ENCODE assay signal across 12 cellular contexts in genomic region chr1:67750690-67751052, GRCh38.
DNase-seq lines count a peak whose midpoint lies in the region; ATAC-seq, FAIRE-seq and TF ChIP-seq lines count a peak whose summit lies in the region.
"Had no signal": no experiment of that assay in that cellular context is flagged by ENCODE, and none has a peak within 500 bp of the region (broad histone marks: within the 10 kb centered on the region; RNA-seq: fewer than 3 reads in every experiment).

No MANE protein-coding gene starts in this region.

- H3K4me2 ChIP-seq in astrocyte (ENCODE audit: low read length): peak overlapping the region; percentile 78
- H3K4me2 ChIP-seq in HepG2 (ENCODE audit: low read depth, low read length): no peak overlapping the region

- POLR2A ChIA-PET in HepG2 (lab: Yijun Ruan, JAX): interaction anchor here (1.5 kb wide), 1 partner anchor 64 kb away, joined by 4 read pairs; no protein-coding TSS in a partner anchor

- no peak for TF ChIP-seq RAD21 in HepG2 (CRISPR knock-in tag; IDR thresholded peaks at IDR 0.05)

- H3K79me2 ChIP-seq in astrocyte (ENCODE audit: insufficient read depth, low read length): peaks cover 76% of the 10 kb centered on the region
- no peaks in the 10 kb centered on the region for H3K79me2 ChIP-seq in HepG2 (ENCODE audit: insufficient read depth, low read length)

- TF ChIP-seq EP300 in HepG2 (IDR thresholded peaks at IDR 0.05; ENCODE audit: low read depth in 2 of 2, low read length in 2 of 2): no peak
- TF ChIP-seq EP300 in HepG2 (CRISPR knock-in tag; IDR thresholded peaks at IDR 0.05; ENCODE audit: borderline replicate concordance): no peak

- H3K27me3 Mint-ChIP-seq in astrocyte (ENCODE audit: low read depth, unreplicated experiment): no peaks in the 10 kb centered on the region
- H3K27me3 Mint-ChIP-seq in stimulated activated naive B cell treated with anti-CD40 and anti-IgM and Interleukin-4, amounts not matched to agents 10 μg/mL and 1 μg/mL and 100 μg/mL, for 72 hours: peaks cover 0 to 5% of the 10 kb centered on the region in 2 donors

- H4K20me1 ChIP-seq in astrocyte (ENCODE audit: insufficient read depth, low read length) (no peaks in the 10 kb centered on the region), HepG2 (ENCODE audit: insufficient read depth, low read length) (no peaks in the 10 kb centered on the region)

- H3K9ac ChIP-seq in HUES6 (ENCODE audit: low read length): peak overlapping the region; percentile 69
- peak overlapping the region; percentile 70 for H3K9ac ChIP-seq in astrocyte (ENCODE audit: low read length)
- no peak overlapping the region for H3K9ac ChIP-seq in HepG2 (ENCODE audit: insufficient read depth, low read depth, low read length)

- H3K36me3 Mint-ChIP-seq in astrocyte (ENCODE audit: low read depth, unreplicated experiment): peaks cover 8% of the 10 kb centered on the region
- no peaks in the 10 kb centered on the region for H3K36me3 Mint-ChIP-seq in stimulated activated naive B cell treated with anti-CD40 and anti-IgM and Interleukin-4, amounts not matched to agents 10 μg/mL and 1 μg/mL and 100 μg/mL, for 72 hours

- DNase-seq in astrocyte (ENCODE audit: low read depth): no peak
- no peak for DNase-seq in HepG2 (ENCODE audit: low spot score)
- DNase-seq in testis: no peak
- no peak for DNase-seq in hepatic stellate cell (ENCODE audit: low spot score)
- no peak for DNase-seq in stimulated activated naive B cell treated with anti-CD40 and anti-IgM and Interleukin-4, amounts not matched to agents 10 μg/mL and 1 μg/mL and 100 μg/mL, for 72 hours
- DNase-seq: CD4-positive, alpha-beta T cell; GOT3; KBM-7; NCI-H2081 treated with DMSO at 0.1 percent for 48 hours had no signal

- TF ChIP-seq POLR2A in HepG2 (IDR thresholded peaks at IDR 0.05; ENCODE audit: insufficient read depth in 1 of 2, low read depth in 2 of 2, low read length in 2 of 2) (no peak), testis (IDR thresholded peaks at IDR 0.05) (no peak)

- peak overlapping the region; percentile 98 for H3K27ac Mint-ChIP-seq in astrocyte (ENCODE audit: unreplicated experiment)
- H3K27ac Mint-ChIP-seq in stimulated activated naive B cell treated with anti-CD40 and anti-IgM and Interleukin-4, amounts not matched to agents 10 μg/mL and 1 μg/mL and 100 μg/mL, for 72 hours: no peak overlapping the region
- H3K27ac Mint-ChIP-seq: CD4-positive, alpha-beta T cell had no signal

- peak overlapping the region; percentile 82 for H3K27ac ChIP-seq in HUES6 (ENCODE audit: low read depth, low read length)
- H3K27ac ChIP-seq in astrocyte (ENCODE audit: low read depth, low read length): peak overlapping the region; percentile 90
- H3K27ac ChIP-seq in HepG2 (ENCODE audit: extremely low read length, insufficient read depth, low read length): no peak overlapping the region
- H3K27ac ChIP-seq in testis: peak overlapping the region; percentile 40 to 81

- H3K4me3 Mint-ChIP-seq in astrocyte (ENCODE audit: unreplicated experiment): no peak overlapping the region
- H3K4me3 Mint-ChIP-seq in stimulated activated naive B cell treated with anti-CD40 and anti-IgM and Interleukin-4, amounts not matched to agents 10 μg/mL and 1 μg/mL and 100 μg/mL, for 72 hours: no peak overlapping the region
- H3K4me3 Mint-ChIP-seq: CD4-positive, alpha-beta T cell had no signal

- H2AFZ ChIP-seq in astrocyte (ENCODE audit: low read depth, low read length): no peak overlapping the region
- no peak overlapping the region for H2AFZ ChIP-seq in HepG2 (ENCODE audit: low read length)

- H3K27me3 ChIP-seq in HUES6 (ENCODE audit: control insufficient read depth, insufficient read depth, low read length): no peaks in the 10 kb centered on the region
- no peaks in the 10 kb centered on the region for H3K27me3 ChIP-seq in astrocyte (ENCODE audit: insufficient read depth, low read length)
- no peaks in the 10 kb centered on the region for H3K27me3 ChIP-seq in HepG2 (ENCODE audit: control insufficient read depth in 1 of 2, insufficient read depth in 2 of 2, low read length in 2 of 2)
- H3K27me3 ChIP-seq in testis: no peaks in the 10 kb centered on the region

- no peaks in the 10 kb centered on the region for H3K9me3 ChIP-seq in HUES6 (ENCODE audit: control insufficient read depth, insufficient read depth, low read depth, low read length)
- no peaks in the 10 kb centered on the region for H3K9me3 ChIP-seq in astrocyte (ENCODE audit: insufficient read depth, low read depth, low read length)
- H3K9me3 ChIP-seq in HepG2 (ENCODE audit: low read length): no peaks in the 10 kb centered on the region
- H3K9me3 ChIP-seq in testis: no peaks in the 10 kb centered on the region

- H3K4me1 ChIP-seq in HUES6 (ENCODE audit: control insufficient read depth, insufficient read depth, low read length) (peaks cover 61% of the 10 kb centered on the region), astrocyte (ENCODE audit: insufficient read depth, low read length) (peaks cover 61% of the 10 kb centered on the region), HepG2 (ENCODE audit: insufficient read depth, low read length) (peaks cover 78% of the 10 kb centered on the region), testis (peaks cover 35% of the 10 kb centered on the region)

- intact Hi-C loops in HepG2 (cut with micrococcal nuclease; ENCODE audit: unreplicated experiment) (no loop called here), testis (cut with DNase I; ENCODE audit: low total_unique reads) (no loop called here)

- H3K36me3 ChIP-seq in HUES6 (ENCODE audit: control insufficient read depth, insufficient read depth, low read length) (no peaks in the 10 kb centered on the region), astrocyte (ENCODE audit: insufficient read depth, low read length) (no peaks in the 10 kb centered on the region), HepG2 (replicated peaks in 1 of 2; ENCODE audit: control insufficient read depth in 1 of 2, insufficient read depth in 2 of 2, low read length in 2 of 2) (no peaks in the 10 kb centered on the region), testis (ENCODE audit: low read depth, missing control alignments) (no peaks in the 10 kb centered on the region)

- ATAC-seq in HepG2 (no peak), HG02870 (IDR thresholded peaks at IDR 0.05; ENCODE audit: unreplicated experiment) (no peak), HG03521 (IDR thresholded peaks at IDR 0.05; ENCODE audit: unreplicated experiment) (no peak)
- no peak for ATAC-seq in stimulated activated naive B cell treated with anti-CD40 and anti-IgM and Interleukin-4, amounts not matched to agents 10 μg/mL and 1 μg/mL and 100 μg/mL, for 72 hours (replicated peaks)

- BruUV-seq in HepG2 (replicated peaks; lab: Mats Ljungman, UMichigan): no TSS peak

- no peak overlapping the region for H3K4me3 ChIP-seq in HUES6 (ENCODE audit: low read depth, low read length)
- no peak overlapping the region for H3K4me3 ChIP-seq in astrocyte (ENCODE audit: insufficient read depth, low read depth, low read length)
- no peak overlapping the region for H3K4me3 ChIP-seq in HepG2 (replicated peaks in 1 of 3; ENCODE audit: insufficient read depth in 1 of 3, low read depth in 2 of 3, low read length in 3 of 3)
- no peak overlapping the region for H3K4me3 ChIP-seq in testis

- no peaks in the 10 kb centered on the region for H3K9me3 Mint-ChIP-seq in astrocyte (ENCODE audit: unreplicated experiment)
- no peaks in the 10 kb centered on the region for H3K9me3 Mint-ChIP-seq in stimulated activated naive B cell treated with anti-CD40 and anti-IgM and Interleukin-4, amounts not matched to agents 10 μg/mL and 1 μg/mL and 100 μg/mL, for 72 hours
- H3K9me3 Mint-ChIP-seq: CD4-positive, alpha-beta T cell had no signal

- FAIRE-seq in astrocyte (lab: Jason Lieb, UNC) (no peak), HepG2 (lab: Jason Lieb, UNC) (no peak)

- in situ Hi-C loops in HepG2 (cut with HindIII; ENCODE audit: extremely low pct_ligation_motif_present, low pct_unique_long_range_greater_than_20kb): no loop called here

- CTCF ChIA-PET in HepG2 (lab: Yijun Ruan, JAX; ENCODE audit: low intra/inter-chr PET ratio, low total read pairs): no interaction called here

- peaks cover 76% of the 10 kb centered on the region for H3K4me1 Mint-ChIP-seq in astrocyte (ENCODE audit: low read depth, unreplicated experiment)
- peaks cover 25 to 42% of the 10 kb centered on the region in 2 donors for H3K4me1 Mint-ChIP-seq in stimulated activated naive B cell treated with anti-CD40 and anti-IgM and Interleukin-4, amounts not matched to agents 10 μg/mL and 1 μg/mL and 100 μg/mL, for 72 hours

- no peak for TF ChIP-seq CTCF in astrocyte (IDR thresholded peaks at IDR 0.05; ENCODE audit: insufficient read depth, low read depth, low read length)
- TF ChIP-seq CTCF in HepG2 (CRISPR knock-in tag; IDR thresholded peaks at IDR 0.05): no peak
- no peak for TF ChIP-seq CTCF in testis (IDR thresholded peaks at IDR 0.05)

- WGBS in HepG2 (ENCODE audit: low lambda C conversion rate): 61% methylated on average over 1 of the region's 1 CpG
- WGBS in testis, 2 donors: 71 to 83% methylated on average over 1 of the region's 1 CpG

TF ChIP-seq in HepG2, 621 proteins besides CTCF, POLR2A, EP300 and RAD21:
- TF ChIP-seq MAFK (conservative IDR thresholded peaks at IDR 0.05 in 1 of 2, IDR thresholded peaks at IDR 0.05 in 1 of 2; ENCODE audit: low read length in 2 of 2): peak; percentile 59 to 62
- no peak for TF ChIP-seq DBP (CRISPR knock-in tag; IDR thresholded peaks at IDR 0.05; ENCODE audit: not compliant biosample characterization)
- peak; percentile 46 for TF ChIP-seq MAFF (IDR thresholded peaks at IDR 0.05; ENCODE audit: low read depth, low read length)
